In genomic region chr21:37435719-37436118, GRCh38 we compare ENCODE assay signal across 1 cellular context.
TF ChIP-seq lines count a peak whose summit lies in the region.

No MANE protein-coding gene starts in this region.

TF ChIP-seq in GM23338, 12 proteins besides CTCF, POLR2A, EP300 and RAD21 (continued from another document):
- TF ChIP-seq REST (IDR thresholded peaks at IDR 0.05; ENCODE audit: unreplicated experiment) = no peak
- TF ChIP-seq EZH2phosphoT487 (IDR thresholded peaks at IDR 0.05; ENCODE audit: unreplicated experiment) = no peak
- TF ChIP-seq ZNF462 (CRISPR knock-in tag; IDR thresholded peaks at IDR 0.05) = no peak
- TF ChIP-seq ZNF331 (CRISPR knock-in tag; IDR thresholded peaks at IDR 0.05; ENCODE audit: low read depth) = no peak
- no peak for TF ChIP-seq STAT1 (IDR thresholded peaks at IDR 0.05; ENCODE audit: unreplicated experiment)
- no peak for TF ChIP-seq POLR2AphosphoS5 (IDR thresholded peaks at IDR 0.05; ENCODE audit: low read depth)
- no peak for TF ChIP-seq ZNF114 (CRISPR knock-in tag; IDR thresholded peaks at IDR 0.05)
- no peak for TF ChIP-seq CREB1 (CRISPR knock-in tag; IDR thresholded peaks at IDR 0.05; ENCODE audit: low read depth)
TF ChIP-seq in GM23338: peak in this region for 0.
